16 cellular contexts compared by ENCODE assay signal in the genomic region with DNA sequence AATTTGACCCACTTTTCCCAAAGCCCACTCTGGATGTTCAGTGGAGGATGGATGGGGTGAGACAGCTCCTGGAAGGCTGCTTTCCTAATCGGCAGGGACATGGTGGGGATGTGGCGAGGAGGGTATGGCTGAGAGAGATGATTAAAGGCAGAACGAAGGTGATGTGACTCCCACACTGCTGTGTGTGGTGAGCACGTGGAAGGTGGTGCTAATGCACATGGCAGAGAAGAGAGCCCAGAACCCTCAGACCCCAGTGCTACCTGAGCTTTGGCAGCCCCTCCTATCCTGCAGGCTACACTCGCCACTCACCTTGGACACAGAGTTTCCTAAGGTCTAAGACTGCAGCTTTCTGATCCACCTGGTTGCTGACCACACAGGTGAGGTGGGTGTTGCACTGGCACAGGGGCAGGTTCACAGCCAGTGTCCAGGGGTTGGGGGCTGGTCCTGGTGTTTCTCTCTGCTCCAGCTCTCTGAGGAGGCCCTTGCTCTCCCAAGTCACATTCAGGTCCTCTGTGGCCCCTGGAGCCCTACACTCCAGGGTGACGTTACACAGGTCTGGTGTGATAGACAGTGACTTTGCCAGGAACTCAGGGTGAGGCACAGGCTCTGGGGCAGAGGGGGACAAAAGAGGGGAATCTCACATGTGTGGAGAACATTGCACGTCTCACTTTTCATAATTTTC.
A peak's percentile ranks its signal among the peaks of the same experiment; 100 is the strongest.
DNase-seq lines count a peak whose midpoint lies in the region; ATAC-seq, FAIRE-seq and TF ChIP-seq lines count a peak whose summit lies in the region.
"Had no signal": no experiment of that assay in that cellular context is flagged by ENCODE, and none has a peak within 500 bp of the region (broad histone marks: within the 10 kb centered on the region; RNA-seq: fewer than 3 reads in every experiment).

No MANE protein-coding gene starts in this region.

- no peaks in the 10 kb centered on the region for H3K27me3 ChIP-seq in right atrium auricular region
- no peaks in the 10 kb centered on the region for H3K27me3 ChIP-seq in bronchial epithelial cell (ENCODE audit: control insufficient read depth, insufficient read depth, low read length)
- H3K27me3 ChIP-seq in endodermal cell (ENCODE audit: control insufficient read depth, insufficient read depth, low read length, poor library complexity, severe bottlenecking), result no peaks in the 10 kb centered on the region
- peaks cover 7% of the 10 kb centered on the region; the same call in 1 of the 2 replicates for H3K27me3 ChIP-seq in GM23248 (replicated peaks; ENCODE audit: insufficient read depth)
- H3K27me3 ChIP-seq: BLaER1 treated with 17β-estradiol and CSF1 and Interleukin-3, amounts not matched to agents 10 nM and 100 nM had no signal

- H4K20me1 ChIP-seq in GM23248 (ENCODE audit: insufficient read depth), result no peaks in the 10 kb centered on the region
- H4K20me1 ChIP-seq: BLaER1 treated with 17β-estradiol and CSF1 and Interleukin-3, amounts not matched to agents 10 nM and 100 nM had no signal

- H3K36me3 ChIP-seq in right atrium auricular region (no peaks in the 10 kb centered on the region), bronchial epithelial cell (ENCODE audit: control insufficient read depth, insufficient read depth, low read length) (no peaks in the 10 kb centered on the region), endodermal cell (ENCODE audit: control insufficient read depth, insufficient read depth, low read length) (no peaks in the 10 kb centered on the region), GM23248 (ENCODE audit: low read depth) (no peaks in the 10 kb centered on the region)
- H3K36me3 ChIP-seq: BLaER1 treated with 17β-estradiol and CSF1 and Interleukin-3, amounts not matched to agents 10 nM and 100 nM had no signal

- H3K9me3 ChIP-seq in right atrium auricular region (no peaks in the 10 kb centered on the region), endodermal cell (ENCODE audit: control insufficient read depth, low read length) (no peaks in the 10 kb centered on the region), GM23248 (ENCODE audit: low read depth) (no peaks in the 10 kb centered on the region)

- no peaks in the 10 kb centered on the region for H3F3A ChIP-seq in GM23248 (ENCODE audit: insufficient read depth)

- no peaks in the 10 kb centered on the region for H3K9me2 ChIP-seq in GM23248 (ENCODE audit: insufficient read depth)

- H3K27ac Mint-ChIP-seq in endodermal cell (no peak overlapping the region), osteocyte (ENCODE audit: unreplicated experiment) (no peak overlapping the region)
- no peak overlapping the region for H3K27ac Mint-ChIP-seq in activated CD4-positive, alpha-beta T cell treated with anti-CD3 and anti-CD28 coated beads, Interleukin-2, amount 10 ng/mL, durations not matched to agents 7 days and 5 days
- H3K27ac Mint-ChIP-seq: B cell; CD8-positive, alpha-beta T cell had no signal

- H3K36me3 Mint-ChIP-seq in endodermal cell (ENCODE audit: low read depth), result no peaks in the 10 kb centered on the region
- H3K36me3 Mint-ChIP-seq in osteocyte (ENCODE audit: unreplicated experiment), result no peaks in the 10 kb centered on the region
- no peaks in the 10 kb centered on the region for H3K36me3 Mint-ChIP-seq in activated CD4-positive, alpha-beta T cell treated with anti-CD3 and anti-CD28 coated beads, Interleukin-2, amount 10 ng/mL, durations not matched to agents 7 days and 5 days (ENCODE audit: low read depth)
- H3K36me3 Mint-ChIP-seq: CD8-positive, alpha-beta T cell had no signal

- H3K9me3 Mint-ChIP-seq in endodermal cell (no peaks in the 10 kb centered on the region), osteocyte (ENCODE audit: unreplicated experiment) (no peaks in the 10 kb centered on the region)
- no peaks in the 10 kb centered on the region for H3K9me3 Mint-ChIP-seq in activated CD4-positive, alpha-beta T cell treated with anti-CD3 and anti-CD28 coated beads, Interleukin-2, amount 10 ng/mL, durations not matched to agents 7 days and 5 days
- H3K9me3 Mint-ChIP-seq: CD8-positive, alpha-beta T cell had no signal

- H3K4me1 Mint-ChIP-seq in endodermal cell (no peaks in the 10 kb centered on the region), osteocyte (ENCODE audit: unreplicated experiment) (no peaks in the 10 kb centered on the region)
- no peaks in the 10 kb centered on the region for H3K4me1 Mint-ChIP-seq in activated CD4-positive, alpha-beta T cell treated with anti-CD3 and anti-CD28 coated beads, Interleukin-2, amount 10 ng/mL, durations not matched to agents 7 days and 5 days

- no peaks in the 10 kb centered on the region for H3K79me2 ChIP-seq in GM23248 (ENCODE audit: insufficient read depth)

- intact Hi-C loops in Right ventricle myocardium superior (cut with DNase I), result no loop called here

- H3K4me1 ChIP-seq in right atrium auricular region, result no peaks in the 10 kb centered on the region
- no peaks in the 10 kb centered on the region for H3K4me1 ChIP-seq in endodermal cell (ENCODE audit: control insufficient read depth, insufficient read depth, low read length)
- H3K4me1 ChIP-seq in GM23248 (ENCODE audit: insufficient read depth), result no peaks in the 10 kb centered on the region

- no peak overlapping the region for H2AFZ ChIP-seq in GM23248

- H3K4me3 Mint-ChIP-seq in endodermal cell (no peak overlapping the region), osteocyte (ENCODE audit: unreplicated experiment) (no peak overlapping the region)
- H3K4me3 Mint-ChIP-seq in activated CD4-positive, alpha-beta T cell treated with anti-CD3 and anti-CD28 coated beads, Interleukin-2, amount 10 ng/mL, durations not matched to agents 7 days and 5 days, result no peak overlapping the region
- H3K4me3 Mint-ChIP-seq: B cell; CD8-positive, alpha-beta T cell had no signal

- H3K27ac ChIP-seq in right atrium auricular region (no peak overlapping the region), endodermal cell (ENCODE audit: low read depth, low read length) (no peak overlapping the region), GM23248 (no peak overlapping the region)
- H3K27ac ChIP-seq: BLaER1 treated with 17β-estradiol and CSF1 and Interleukin-3, amounts not matched to agents 10 nM and 100 nM had no signal

- H3K4me2 ChIP-seq in GM23248 (ENCODE audit: unreplicated experiment), result no peak overlapping the region

- DNase-seq in right atrium auricular region (ENCODE audit: low spot score) (peak; percentile 36), Right ventricle myocardium superior (no peak), bronchial epithelial cell (ENCODE audit: low read depth) (no peak), endodermal cell (peak; percentile 35), osteocyte (ENCODE audit: extremely low spot score, unreplicated experiment) (peak; percentile 65), ureter (ENCODE audit: low spot score) (no peak), GM23248 (no peak)
- no peak for DNase-seq in activated CD4-positive, alpha-beta T cell treated with anti-CD3 and anti-CD28 coated beads, Interleukin-2, amount 10 ng/mL, durations not matched to agents 7 days and 5 days
- DNase-seq: Calu3; CD8-positive, alpha-beta T cell; DMS79 treated with DMSO at 0.1 percent for 48 hours; GF-D8; HCEC 1CT; IMR-90 had no signal

- no peak for ATAC-seq in Right ventricle myocardium superior (ENCODE audit: poor library complexity)
- ATAC-seq: CD8-positive, alpha-beta T cell had no signal

- TF ChIP-seq CTCF in right atrium auricular region (IDR thresholded peaks at IDR 0.05) (no peak), bronchial epithelial cell (IDR thresholded peaks at IDR 0.05; ENCODE audit: insufficient read depth, low read length, severe bottlenecking) (no peak), endodermal cell (conservative IDR thresholded peaks at IDR 0.05) (no peak), osteocyte (IDR thresholded peaks at IDR 0.05) (no peak)

- H3K9ac ChIP-seq in endodermal cell (ENCODE audit: extremely low read depth, low read length, poor library complexity, severe bottlenecking) (no peak overlapping the region), GM23248 (no peak overlapping the region)
- H3K9ac ChIP-seq: BLaER1 treated with 17β-estradiol and CSF1 and Interleukin-3, amounts not matched to agents 10 nM and 100 nM had no signal

- no peak overlapping the region for H3K4me3 ChIP-seq in right atrium auricular region
- H3K4me3 ChIP-seq in bronchial epithelial cell (ENCODE audit: low read depth, low read length), result no peak overlapping the region
- H3K4me3 ChIP-seq in endodermal cell (ENCODE audit: low read length), result no peak overlapping the region
- no peak overlapping the region for H3K4me3 ChIP-seq in GM23248
- H3K4me3 ChIP-seq: BLaER1 treated with 17β-estradiol and CSF1 and Interleukin-3, amounts not matched to agents 10 nM and 100 nM had no signal

- in situ Hi-C loops in GM23248 (cut with MboI), result no loop called here

- 82 to 86% methylated on average over 6 to 7 of the region's 7 CpGs for WGBS in endodermal cell (ENCODE audit: insufficient coverage in 1 of 2, insufficient read length in 1 of 2), 2 experiments
- 12 to 13% methylated on average over 7 of the region's 7 CpGs for WGBS in GM23248 (ENCODE audit: low coverage in 1 of 2, low lambda C conversion rate in 2 of 2, missing lambda C conversion rate in 2 of 2), 2 experiments

- CTCF ChIA-PET in activated CD4-positive, alpha-beta T cell treated with anti-CD3 and anti-CD28 coated beads, Interleukin-2, amount 10 ng/mL, durations not matched to agents 7 days and 5 days (lab: Charles Lee), result no interaction called here

- FAIRE-seq in bronchial epithelial cell (lab: Jason Lieb, UNC), result peak; percentile 43

- POLR2A ChIA-PET in activated CD4-positive, alpha-beta T cell treated with anti-CD3 and anti-CD28 coated beads, Interleukin-2, amount 10 ng/mL, durations not matched to agents 7 days and 5 days (lab: Charles Lee), result no interaction called here

- H3K27me3 Mint-ChIP-seq in endodermal cell (ENCODE audit: insufficient read depth) (peaks cover 29% of the 10 kb centered on the region), osteocyte (ENCODE audit: unreplicated experiment) (peaks cover 3% of the 10 kb centered on the region)
- H3K27me3 Mint-ChIP-seq in activated CD4-positive, alpha-beta T cell treated with anti-CD3 and anti-CD28 coated beads, Interleukin-2, amount 10 ng/mL, durations not matched to agents 7 days and 5 days, result peaks cover 13% of the 10 kb centered on the region

Comparison
In these comparisons a context has a peak if more than half of its experiments do, and no peak if none do; other contexts are left out.
1. DNase-seq: peak in right atrium auricular region (single experiment), endodermal cell (single experiment) and osteocyte (single experiment); none in Right ventricle myocardium superior (single experiment), bronchial epithelial cell (single experiment), ureter (single experiment), GM23248 (single experiment) and activated CD4-positive, alpha-beta T cell treated with anti-CD3 and anti-CD28 coated beads, Interleukin-2, amount 10 ng/mL, durations not matched to agents 7 days and 5 days (single experiment).